ENCODE assay signal across 20 cellular contexts in the genomic region with DNA sequence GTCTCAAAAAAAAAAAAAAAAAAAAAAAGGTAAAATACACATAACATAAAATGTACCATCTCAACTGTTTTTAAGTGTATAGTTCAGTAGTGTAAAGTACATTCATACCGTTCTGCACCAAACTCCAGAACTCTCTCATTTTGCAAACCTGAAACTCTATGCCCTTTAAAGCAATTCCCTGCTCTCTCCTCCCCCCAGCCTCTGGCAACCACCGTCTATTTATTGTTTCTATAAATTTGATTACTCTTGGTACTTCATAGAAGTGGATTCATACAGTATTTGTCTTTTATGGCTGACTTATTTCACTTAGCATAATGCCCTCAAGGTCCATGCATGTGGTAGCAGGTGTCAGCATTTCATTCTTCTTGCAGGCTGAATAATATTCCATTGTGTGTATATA. TPM values are rescaled to one million over a fixed set of nuclear protein-coding genes. Genes with fewer than 3 reads are reported as not detected.
DNase-seq lines count a peak whose midpoint lies in the region; ATAC-seq and TF ChIP-seq lines count a peak whose summit lies in the region.
"Had no signal": no experiment of that assay in that cellular context is flagged by ENCODE, and none has a peak within 500 bp of the region (broad histone marks: within the 10 kb centered on the region; RNA-seq: fewer than 3 reads in every experiment).

No MANE protein-coding gene starts in this region.

- ATAC-seq in CD4-positive, alpha-beta T cell (ENCODE audit: poor library complexity), result no peak
- no peak for ATAC-seq in memory B cell (ENCODE audit: low read depth)
- ATAC-seq in GM21576 (IDR thresholded peaks at IDR 0.05; ENCODE audit: unreplicated experiment), result no peak
- ATAC-seq in GM18907 (IDR thresholded peaks at IDR 0.05; ENCODE audit: unreplicated experiment), result no peak
- ATAC-seq: left lobe of liver had no signal

- H3K4me1 Mint-ChIP-seq in CD4-positive, alpha-beta T cell (ENCODE audit: low read depth), result peaks cover 92% of the 10 kb centered on the region
- peaks cover 89% of the 10 kb centered on the region for H3K4me1 Mint-ChIP-seq in activated CD4-positive, alpha-beta memory T cell treated with anti-CD3 and anti-CD28 coated beads for 36 hours (ENCODE audit: low read depth)
- peaks cover 72% of the 10 kb centered on the region for H3K4me1 Mint-ChIP-seq in memory B cell

- peaks cover 4% of the 10 kb centered on the region for H3K9me3 Mint-ChIP-seq in CD4-positive, alpha-beta T cell
- peaks cover 7% of the 10 kb centered on the region for H3K9me3 Mint-ChIP-seq in activated CD4-positive, alpha-beta memory T cell treated with anti-CD3 and anti-CD28 coated beads for 36 hours
- H3K9me3 Mint-ChIP-seq in memory B cell, result peaks cover 4% of the 10 kb centered on the region

- H3K9me3 ChIP-seq in CD4-positive, alpha-beta T cell (ENCODE audit: control insufficient read depth, low read length), result no peaks in the 10 kb centered on the region
- H3K9me3 ChIP-seq: esophagus squamous epithelium, thyroid gland had no signal

- DNase-seq in NCI-H510A treated with DMSO at 0.1 percent for 48 hours (lab: John Stamatoyannopoulos, UW), result peak; percentile 26
- no peak for DNase-seq in NCI-H510A (lab: John Stamatoyannopoulos, UW)
- no peak for DNase-seq in CD4-positive, alpha-beta T cell
- DNase-seq in activated CD4-positive, alpha-beta memory T cell treated with anti-CD3 and anti-CD28 coated beads for 36 hours, result peak; percentile 54
- DNase-seq in memory B cell (ENCODE audit: low spot score in 2 of 2), result no peak
- DNase-seq in COR-L47 (lab: John Stamatoyannopoulos, UW), result no peak
- DNase-seq: esophagus squamous epithelium; H9; NCI-H1930; nucleus accumbens; OCI-M1; retina; SHP77 treated with DMSO at 0.1 percent for 48 hours; stimulated activated CD4-positive, alpha-beta T cell treated with anti-CD3 and anti-CD28 coated beads, Interleukin-12 subunit alpha, Interleukin-12 subunit beta, amount 100 ng/mL, for 4 hours; thyroid gland had no signal

- peak overlapping the region; percentile 52 for H3K4me3 Mint-ChIP-seq in CD4-positive, alpha-beta T cell
- peak overlapping the region; percentile 46 for H3K4me3 Mint-ChIP-seq in activated CD4-positive, alpha-beta memory T cell treated with anti-CD3 and anti-CD28 coated beads for 36 hours
- peak overlapping the region; percentile 57 for H3K4me3 Mint-ChIP-seq in memory B cell
- H3K4me3 Mint-ChIP-seq: H9 had no signal

- no peak for TF ChIP-seq CTCF in CD4-positive, alpha-beta T cell (IDR thresholded peaks at IDR 0.05)

- POLR2A ChIA-PET in CD4-positive, alpha-beta T cell (lab: Charles Lee), result interaction anchor here (0.7 to 8.3 kb wide), 5 partner anchors 12 to 68 kb away, joined by 3 to 70 read pairs (median 50); a partner anchor contains a TSS
- POLR2A ChIA-PET in activated CD4-positive, alpha-beta memory T cell treated with anti-CD3 and anti-CD28 coated beads for 36 hours (lab: Charles Lee), result interaction anchor here (5.5 kb wide), 1 partner anchor 12 kb away, joined by 63 read pairs; no protein-coding TSS in a partner anchor

- H3K27me3 Mint-ChIP-seq in CD4-positive, alpha-beta T cell, result no peaks in the 10 kb centered on the region
- peaks cover 2% of the 10 kb centered on the region for H3K27me3 Mint-ChIP-seq in activated CD4-positive, alpha-beta memory T cell treated with anti-CD3 and anti-CD28 coated beads for 36 hours
- H3K27me3 Mint-ChIP-seq in memory B cell, result no peaks in the 10 kb centered on the region

- H3K27me3 ChIP-seq in CD4-positive, alpha-beta T cell (ENCODE audit: control insufficient read depth, insufficient read depth, low read length), result no peaks in the 10 kb centered on the region
- H3K27me3 ChIP-seq: esophagus squamous epithelium, thyroid gland had no signal

- CTCF ChIA-PET in CD4-positive, alpha-beta T cell (lab: Charles Lee), result no interaction called here
- CTCF ChIA-PET in activated CD4-positive, alpha-beta memory T cell treated with anti-CD3 and anti-CD28 coated beads for 36 hours (lab: Charles Lee), result interaction anchor here (8.0 kb wide), 1 partner anchor 12 kb away, joined by 109 read pairs; a partner anchor contains a TSS

- intact Hi-C loops in CD4-positive, alpha-beta T cell (cut with DNase I, micrococcal nuclease), result no loop called here
- intact Hi-C loops in activated CD4-positive, alpha-beta memory T cell treated with anti-CD3 and anti-CD28 coated beads for 36 hours (cut with micrococcal nuclease), result loop anchor here (1.0 kb wide), 2 partner anchors 11 to 23 kb away; no protein-coding TSS in a partner anchor

- peaks cover 86% of the 10 kb centered on the region for H3K36me3 Mint-ChIP-seq in CD4-positive, alpha-beta T cell (ENCODE audit: low read depth)
- peaks cover 12% of the 10 kb centered on the region for H3K36me3 Mint-ChIP-seq in activated CD4-positive, alpha-beta memory T cell treated with anti-CD3 and anti-CD28 coated beads for 36 hours
- H3K36me3 Mint-ChIP-seq in memory B cell, result peaks cover 49% of the 10 kb centered on the region

- H3K27ac ChIP-seq in CD4-positive, alpha-beta T cell (ENCODE audit: low read depth, low read length), result peak overlapping the region; percentile 73
- H3K27ac ChIP-seq: esophagus squamous epithelium, thyroid gland had no signal

- H3K27ac Mint-ChIP-seq in CD4-positive, alpha-beta T cell, result peak overlapping the region; percentile 97
- H3K27ac Mint-ChIP-seq in activated CD4-positive, alpha-beta memory T cell treated with anti-CD3 and anti-CD28 coated beads for 36 hours, result peak overlapping the region; percentile 85
- H3K27ac Mint-ChIP-seq in memory B cell, result peak overlapping the region; percentile 83

RNA-seq across cellular contexts. Expression of a gene that starts 12.9 kb away (rescaled TPM):
- total RNA-seq in CD4-positive, alpha-beta T cell, result 100 to 1,000 TPM; 123 to 129 TPM
- 10 to 100 TPM; 64.5 to 68.7 TPM for total RNA-seq in activated CD4-positive, alpha-beta memory T cell treated with anti-CD3 and anti-CD28 coated beads for 36 hours
- total RNA-seq: A172, glomerular endothelial cell had no signal

Comparison
In these comparisons a context has a peak if more than half of its experiments do, and no peak if none do; other contexts are left out.
1. DNase-seq: peak in NCI-H510A treated with DMSO at 0.1 percent for 48 hours (single experiment) and activated CD4-positive, alpha-beta memory T cell treated with anti-CD3 and anti-CD28 coated beads for 36 hours (single experiment); none in NCI-H510A (single experiment), CD4-positive, alpha-beta T cell (0 of 10), memory B cell (0 of 2) and COR-L47 (single experiment).
2. Peak in every context shown above with its lines, with median percentiles within 50 percentile points of each other: H3K27ac Mint-ChIP-seq and H3K4me3 Mint-ChIP-seq.